ENCODE assay signal across 19 cellular contexts in the genomic region with DNA sequence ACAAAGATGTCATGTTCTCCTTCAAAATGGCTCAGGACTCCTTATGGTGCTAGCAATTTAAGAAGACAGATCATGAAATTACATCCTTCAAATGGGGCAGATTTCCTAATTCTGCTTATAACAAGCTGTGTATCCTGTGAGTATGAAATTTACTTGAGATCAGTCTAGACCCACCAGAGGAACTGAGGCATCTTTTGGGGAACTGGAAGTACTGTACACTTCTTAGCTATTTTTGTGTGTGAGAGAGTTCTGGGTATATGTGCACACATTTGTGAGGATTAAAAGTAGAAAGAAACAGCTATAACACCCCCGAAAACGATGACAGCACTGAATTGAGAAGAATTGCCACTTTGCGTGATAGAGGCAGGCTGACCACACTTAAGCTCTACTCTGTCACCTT.
DNase-seq lines count a peak whose midpoint lies in the region; ATAC-seq, FAIRE-seq and TF ChIP-seq lines count a peak whose summit lies in the region.
"Had no signal": no experiment of that assay in that cellular context is flagged by ENCODE, and none has a peak within 500 bp of the region (broad histone marks: within the 10 kb centered on the region; RNA-seq: fewer than 3 reads in every experiment).

No MANE protein-coding gene starts in this region.

- WGBS in GM12878 (ENCODE audit: insufficient coverage, insufficient replicate concordance, low lambda C conversion rate, missing lambda C conversion rate), result 36% methylated on average over 3 of the region's 3 CpGs

- FAIRE-seq in GM12878 (lab: Jason Lieb, UNC), result no peak

- H3K4me2 ChIP-seq in GM12878 (ENCODE audit: control insufficient read depth, insufficient read depth), result no peak overlapping the region; the same call in 1 of the 2 replicates

- no peak overlapping the region for H3K9ac ChIP-seq in GM12878 (ENCODE audit: control insufficient read depth, insufficient read depth, low read length)

- POLR2A ChIA-PET in GM12878 (lab: Charles Lee), result no interaction called here

- H3K27ac ChIP-seq in GM12878 (ENCODE audit: control insufficient read depth, insufficient read depth), result no peak overlapping the region
- H3K27ac ChIP-seq: body of pancreas, right atrium auricular region had no signal

- peaks cover 15% of the 10 kb centered on the region for H3K4me1 ChIP-seq in GM12878 (ENCODE audit: control insufficient read depth, insufficient read depth, low read length)
- H3K4me1 ChIP-seq: body of pancreas had no signal

- DNase-seq in GM12878 (ENCODE audit: low read depth, low spot score) (no peak), nephron progenitor cell (no peak), GM20000 (ENCODE audit: low spot score) (no peak)
- no peak for DNase-seq in activated naive CD4-positive, alpha-beta T cell treated with anti-CD3 and anti-CD28 coated beads, Interleukin-2, amount 50 U/mL, for 72 hours (ENCODE audit: low spot score in 2 of 2)
- DNase-seq: activated CD4-positive, alpha-beta T cell treated with anti-CD3 and anti-CD28 coated beads for 48 hours; activated naive CD4-positive, alpha-beta T cell treated with anti-CD3 and anti-CD28 coated beads, Interleukin-2, amount 10 ng/mL, durations not matched to agents 7 days and 5 days; body of pancreas; GF-D8; NCI-H146; NCI-H226; substantia nigra; T-helper 9 cell had no signal

- H3K27me3 Mint-ChIP-seq in nephron progenitor cell (ENCODE audit: low read depth, poor library complexity), result no peaks in the 10 kb centered on the region
- H3K27me3 Mint-ChIP-seq: activated naive CD4-positive, alpha-beta T cell treated with anti-CD3 and anti-CD28 coated beads, Interleukin-2, amount 10 ng/mL, durations not matched to agents 7 days and 5 days had no signal

- in situ Hi-C loops in GM12878 (cut with MboI), result loop anchor here (10.0 kb wide), 1 partner anchor 341 kb away; no protein-coding TSS in a partner anchor

- ATAC-seq in GM18519 (IDR thresholded peaks at IDR 0.05; ENCODE audit: low FRiP score, unreplicated experiment) (peak; percentile 62), GM21529 (IDR thresholded peaks at IDR 0.05; ENCODE audit: unreplicated experiment) (peak; percentile 70), HG03342 (IDR thresholded peaks at IDR 0.05; ENCODE audit: unreplicated experiment) (peak; percentile 58), GM12878 (peak; percentile 71), GM19023 (IDR thresholded peaks at IDR 0.05; ENCODE audit: unreplicated experiment) (no peak)
- ATAC-seq in activated naive CD4-positive, alpha-beta T cell treated with anti-CD3 and anti-CD28 coated beads, Interleukin-2, amount 50 U/mL, for 72 hours, result no peak
- ATAC-seq: body of pancreas had no signal

- CTCF ChIA-PET in GM12878 (lab: Yijun Ruan, JAX), result interaction anchor here (0.6 to 1.3 kb wide), 9 partner anchors 9 to 470 kb away, joined by 3 to 7 read pairs (median 3); no protein-coding TSS in a partner anchor

- no peaks in the 10 kb centered on the region for H3K4me1 Mint-ChIP-seq in nephron progenitor cell
- H3K4me1 Mint-ChIP-seq: activated naive CD4-positive, alpha-beta T cell treated with anti-CD3 and anti-CD28 coated beads, Interleukin-2, amount 10 ng/mL, durations not matched to agents 7 days and 5 days; neural crest cell had no signal

- no peak overlapping the region for H3K4me3 Mint-ChIP-seq in nephron progenitor cell
- H3K4me3 Mint-ChIP-seq: activated naive CD4-positive, alpha-beta T cell treated with anti-CD3 and anti-CD28 coated beads, Interleukin-2, amount 10 ng/mL, durations not matched to agents 7 days and 5 days; neural crest cell had no signal

- H3K36me3 ChIP-seq in GM12878 (ENCODE audit: control insufficient read depth in 2 of 2, insufficient read depth in 2 of 2, low read length in 1 of 2), result no peaks in the 10 kb centered on the region

- H3K9me3 ChIP-seq in GM12878 (replicated peaks; ENCODE audit: control insufficient read depth, insufficient read depth, low read length), result no peaks in the 10 kb centered on the region
- H3K9me3 ChIP-seq: body of pancreas, right atrium auricular region had no signal

- no peak for TF ChIP-seq CTCF in GM12878 (IDR thresholded peaks at IDR 0.05 in 2 of 3, conservative IDR thresholded peaks at IDR 0.05 in 1 of 3; ENCODE audit: control insufficient read depth in 2 of 3, extremely low read depth in 1 of 3, insufficient read depth in 1 of 3, low read depth in 3 of 3, low read length in 3 of 3)
- no peak for TF ChIP-seq CTCF in nephron progenitor cell (IDR thresholded peaks at IDR 0.05)
- TF ChIP-seq CTCF in GM20000 (IDR thresholded peaks at IDR 0.05; ENCODE audit: extremely low read depth, missing control alignments), result no peak

- TF ChIP-seq RAD21 in GM12878 (IDR thresholded peaks at IDR 0.05; ENCODE audit: insufficient read depth, low read depth, low read length), result no peak

- no peaks in the 10 kb centered on the region for H3K79me2 ChIP-seq in GM12878 (ENCODE audit: control insufficient read depth, insufficient read depth, low read length)

- SMC1A ChIA-PET in GM12878 (lab: Charles Lee; ENCODE audit: uncharacterized antibody, unreplicated experiment), result interaction anchor here (0.7 to 1.8 kb wide), 8 partner anchors 11 to 467 kb away, joined by 3 to 9 read pairs (median 3); no protein-coding TSS in a partner anchor

- H4K20me1 ChIP-seq in GM12878 (ENCODE audit: control insufficient read depth, insufficient read depth), result no peaks in the 10 kb centered on the region

- RAD21 ChIA-PET in GM12878 (lab: Charles Lee; ENCODE audit: unreplicated experiment), result interaction anchor here (0.8 to 1.9 kb wide), 3 partner anchors 14 to 229 kb away, joined by 3 to 7 read pairs (median 4); no protein-coding TSS in a partner anchor

- peaks cover 43% of the 10 kb centered on the region for H3K36me3 Mint-ChIP-seq in nephron progenitor cell (ENCODE audit: low read depth)
- H3K36me3 Mint-ChIP-seq in activated naive CD4-positive, alpha-beta T cell treated with anti-CD3 and anti-CD28 coated beads, Interleukin-2, amount 50 U/mL, for 72 hours, result no peaks in the 10 kb centered on the region
- H3K36me3 Mint-ChIP-seq: activated naive CD4-positive, alpha-beta T cell treated with anti-CD3 and anti-CD28 coated beads, Interleukin-2, amount 10 ng/mL, durations not matched to agents 7 days and 5 days had no signal

- H3K27ac Mint-ChIP-seq in nephron progenitor cell, result no peak overlapping the region
- no peak overlapping the region for H3K27ac Mint-ChIP-seq in activated naive CD4-positive, alpha-beta T cell treated with anti-CD3 and anti-CD28 coated beads, Interleukin-2, amount 50 U/mL, for 72 hours
- H3K27ac Mint-ChIP-seq: activated naive CD4-positive, alpha-beta T cell treated with anti-CD3 and anti-CD28 coated beads, Interleukin-2, amount 10 ng/mL, durations not matched to agents 7 days and 5 days had no signal

- H3K27me3 ChIP-seq in GM12878 (replicated peaks in 1 of 2; ENCODE audit: control insufficient read depth in 2 of 2, insufficient read depth in 2 of 2, low read length in 1 of 2), result no peaks in the 10 kb centered on the region
- H3K27me3 ChIP-seq: body of pancreas, right atrium auricular region had no signal

- no peak for TF ChIP-seq POLR2A in GM12878 (IDR thresholded peaks at IDR 0.05; ENCODE audit: low read depth, low read length)

- no peak overlapping the region for H2AFZ ChIP-seq in GM12878 (ENCODE audit: control insufficient read depth, low read depth, low read length)

- no TSS peak for BruUV-seq in GM12878 (replicated peaks; lab: Mats Ljungman, UMichigan)

- H3K9me3 Mint-ChIP-seq in nephron progenitor cell, result no peaks in the 10 kb centered on the region
- no peaks in the 10 kb centered on the region for H3K9me3 Mint-ChIP-seq in activated naive CD4-positive, alpha-beta T cell treated with anti-CD3 and anti-CD28 coated beads, Interleukin-2, amount 50 U/mL, for 72 hours
- H3K9me3 Mint-ChIP-seq: activated naive CD4-positive, alpha-beta T cell treated with anti-CD3 and anti-CD28 coated beads, Interleukin-2, amount 10 ng/mL, durations not matched to agents 7 days and 5 days; neural crest cell had no signal

- H3K4me3 ChIP-seq in GM12878, result no peak overlapping the region
- H3K4me3 ChIP-seq: body of pancreas, lung, right atrium auricular region had no signal

- intact Hi-C loops in GM12878 (cut with micrococcal nuclease; ENCODE audit: unreplicated experiment), result no loop called here

- no peak for TF ChIP-seq EP300 in GM12878 (IDR thresholded peaks at IDR 0.05; ENCODE audit: borderline replicate concordance in 1 of 2, control insufficient read depth in 1 of 2, low read depth in 2 of 2, low read length in 2 of 2)

TF ChIP-seq in GM12878, 131 proteins besides CTCF, POLR2A, EP300 and RAD21:
- TF ChIP-seq SPI1 (IDR thresholded peaks at IDR 0.05; ENCODE audit: borderline replicate concordance, insufficient read depth, low read depth, low read length) (peak; percentile 89), NFIC (IDR thresholded peaks at IDR 0.05; ENCODE audit: low read depth, low read length) (peak; percentile 36; the same call in 1 of the 2 replicates), ZSCAN29 (IDR thresholded peaks at IDR 0.05) (no peak)

Comparison
In these comparisons a context has a peak if more than half of its experiments do, and no peak if none do; other contexts are left out.
1. ATAC-seq: peak in GM18519 (single experiment), GM21529 (single experiment), HG03342 (single experiment) and GM12878 (single experiment); none in activated naive CD4-positive, alpha-beta T cell treated with anti-CD3 and anti-CD28 coated beads, Interleukin-2, amount 50 U/mL, for 72 hours (0 of 2) and GM19023 (single experiment).